1 cellular context compared by ENCODE assay signal in genomic region chr16:67278773-67279295, GRCh38.
A peak's percentile ranks its signal among the peaks of the same experiment; 100 is the strongest.
TF ChIP-seq lines count a peak whose summit lies in the region.

No MANE protein-coding gene starts in this region.

TF ChIP-seq in HepG2, 621 proteins besides CTCF, POLR2A, EP300 and RAD21 (continued from another document and continues in another):
- TF ChIP-seq, protein P1, sequence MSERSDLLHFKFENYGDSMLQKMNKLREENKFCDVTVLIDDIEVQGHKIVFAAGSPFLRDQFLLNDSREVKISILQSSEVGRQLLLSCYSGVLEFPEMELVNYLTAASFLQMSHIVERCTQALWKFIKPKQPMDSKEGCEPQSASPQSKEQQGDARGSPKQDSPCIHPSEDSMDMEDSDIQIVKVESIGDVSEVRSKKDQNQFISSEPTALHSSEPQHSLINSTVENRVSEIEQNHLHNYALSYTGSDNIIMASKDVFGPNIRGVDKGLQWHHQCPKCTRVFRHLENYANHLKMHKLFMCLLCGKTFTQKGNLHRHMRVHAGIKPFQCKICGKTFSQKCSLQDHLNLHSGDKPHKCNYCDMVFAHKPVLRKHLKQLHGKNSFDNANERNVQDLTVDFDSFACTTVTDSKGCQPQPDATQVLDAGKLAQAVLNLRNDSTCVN (CRISPR knock-in tag; IDR thresholded peaks at IDR 0.05; ENCODE audit: borderline replicate concordance), result no peak
- TF ChIP-seq NPAS2 (CRISPR knock-in tag; IDR thresholded peaks at IDR 0.05; ENCODE audit: borderline replicate concordance) (no peak), JUNB (CRISPR knock-in tag; IDR thresholded peaks at IDR 0.05; ENCODE audit: borderline replicate concordance) (no peak), ZKSCAN8 (CRISPR knock-in tag; IDR thresholded peaks at IDR 0.05; ENCODE audit: borderline replicate concordance) (no peak), TFDP2 (CRISPR knock-in tag; IDR thresholded peaks at IDR 0.05) (peak; percentile 4), ZNF484 (CRISPR knock-in tag; IDR thresholded peaks at IDR 0.05; ENCODE audit: borderline replicate concordance, low read depth) (no peak), ZNF33B (CRISPR knock-in tag; IDR thresholded peaks at IDR 0.05) (0 out of 2 replicates have a peak, but pooled peaks have one; percentile 38), RXRB (CRISPR knock-in tag; IDR thresholded peaks at IDR 0.05; ENCODE audit: borderline replicate concordance) (no peak), PCBP1 (IDR thresholded peaks at IDR 0.05; ENCODE audit: borderline replicate concordance, low read depth, low read length) (peak; percentile 50; the same call in 1 of the 2 replicates), KDM1A (CRISPR knock-in tag; IDR thresholded peaks at IDR 0.05) (no peak), REXO4 (CRISPR knock-in tag; IDR thresholded peaks at IDR 0.05; ENCODE audit: borderline replicate concordance) (no peak), PLRG1 (conservative IDR thresholded peaks at IDR 0.05) (no peak), REST (IDR thresholded peaks at IDR 0.05; ENCODE audit: borderline replicate concordance in 1 of 2, low read depth in 1 of 2, low read length in 2 of 2) (no peak), MAZ (IDR thresholded peaks at IDR 0.05; ENCODE audit: borderline replicate concordance, low read depth, low read length) (no peak), MAZ (CRISPR knock-in tag; IDR thresholded peaks at IDR 0.05; ENCODE audit: low read depth) (no peak), MAFF (IDR thresholded peaks at IDR 0.05; ENCODE audit: low read depth, low read length) (no peak), TCF12 (IDR thresholded peaks at IDR 0.05) (no peak), TCF12 (CRISPR knock-in tag; IDR thresholded peaks at IDR 0.05) (no peak), SETDB1 (CRISPR knock-in tag; IDR thresholded peaks at IDR 0.05; ENCODE audit: borderline replicate concordance) (no peak), KLF9 (CRISPR knock-in tag; IDR thresholded peaks at IDR 0.05; ENCODE audit: low read depth) (no peak), GTF2F1 (IDR thresholded peaks at IDR 0.05; ENCODE audit: low read length) (no peak), ZSCAN25 (CRISPR knock-in tag; IDR thresholded peaks at IDR 0.05) (no peak; the same call in 1 of the 2 replicates), KDM5A (IDR thresholded peaks at IDR 0.05; ENCODE audit: borderline replicate concordance, low read length) (no peak), SMARCE1 (IDR thresholded peaks at IDR 0.05; ENCODE audit: borderline replicate concordance) (no peak), TOE1 (CRISPR knock-in tag; IDR thresholded peaks at IDR 0.05) (no peak), ZNF550 (CRISPR knock-in tag; IDR thresholded peaks at IDR 0.05; ENCODE audit: borderline replicate concordance) (no peak), ZNF430 (CRISPR knock-in tag; IDR thresholded peaks at IDR 0.05) (no peak), ZNF816 (CRISPR knock-in tag; IDR thresholded peaks at IDR 0.05; ENCODE audit: borderline replicate concordance) (peak; percentile 76; the same call in 1 of the 2 replicates), ZMAT5 (CRISPR knock-in tag; IDR thresholded peaks at IDR 0.05; ENCODE audit: borderline replicate concordance, low read depth) (no peak), ZNF761 (CRISPR knock-in tag; conservative IDR thresholded peaks at IDR 0.05) (no peak; the same call in 1 of the 2 replicates), NRL (CRISPR knock-in tag; IDR thresholded peaks at IDR 0.05; ENCODE audit: borderline replicate concordance) (peak; percentile 38; the same call in 1 of the 2 replicates), CHD2 (IDR thresholded peaks at IDR 0.05; ENCODE audit: low read depth, low read length) (no peak), DMAP1 (CRISPR knock-in tag; IDR thresholded peaks at IDR 0.05) (peak; percentile 77), TARDBP (CRISPR knock-in tag; IDR thresholded peaks at IDR 0.05) (no peak; the same call in 1 of the 2 replicates), ARID2 (CRISPR knock-in tag; IDR thresholded peaks at IDR 0.05; ENCODE audit: borderline replicate concordance) (no peak), KDM3A (CRISPR knock-in tag; IDR thresholded peaks at IDR 0.05; ENCODE audit: low read depth) (peak; percentile 40; the same call in 1 of the 2 replicates), HNRNPH1 (optimal IDR thresholded peaks at IDR 0.05; ENCODE audit: low read depth, low read length) (no peak), CBX2 (IDR thresholded peaks at IDR 0.05; ENCODE audit: low read depth, low read length) (no peak), CBX2 (CRISPR knock-in tag; IDR thresholded peaks at IDR 0.05; ENCODE audit: low read depth) (no peak), SMAD1 (CRISPR knock-in tag; IDR thresholded peaks at IDR 0.05; ENCODE audit: borderline replicate concordance, low read depth) (0 out of 2 replicates have a peak, but pooled peaks have one; percentile 33), MED13 (CRISPR knock-in tag; IDR thresholded peaks at IDR 0.05) (peak; percentile 39; the same call in 1 of the 2 replicates), ZNF598 (CRISPR knock-in tag; IDR thresholded peaks at IDR 0.05; ENCODE audit: borderline replicate concordance) (no peak), ZZZ3 (CRISPR knock-in tag; IDR thresholded peaks at IDR 0.05; ENCODE audit: borderline replicate concordance) (no peak), MTA3 (CRISPR knock-in tag; IDR thresholded peaks at IDR 0.05) (no peak), RFXANK (CRISPR knock-in tag; IDR thresholded peaks at IDR 0.05) (no peak; the same call in 1 of the 2 replicates), HNRNPK (IDR thresholded peaks at IDR 0.05; ENCODE audit: low read depth, low read length, poor library complexity, severe bottlenecking) (no peak), NFE2L2 (IDR thresholded peaks at IDR 0.05; ENCODE audit: low read length) (no peak)
- TF ChIP-seq, protein P2, sequence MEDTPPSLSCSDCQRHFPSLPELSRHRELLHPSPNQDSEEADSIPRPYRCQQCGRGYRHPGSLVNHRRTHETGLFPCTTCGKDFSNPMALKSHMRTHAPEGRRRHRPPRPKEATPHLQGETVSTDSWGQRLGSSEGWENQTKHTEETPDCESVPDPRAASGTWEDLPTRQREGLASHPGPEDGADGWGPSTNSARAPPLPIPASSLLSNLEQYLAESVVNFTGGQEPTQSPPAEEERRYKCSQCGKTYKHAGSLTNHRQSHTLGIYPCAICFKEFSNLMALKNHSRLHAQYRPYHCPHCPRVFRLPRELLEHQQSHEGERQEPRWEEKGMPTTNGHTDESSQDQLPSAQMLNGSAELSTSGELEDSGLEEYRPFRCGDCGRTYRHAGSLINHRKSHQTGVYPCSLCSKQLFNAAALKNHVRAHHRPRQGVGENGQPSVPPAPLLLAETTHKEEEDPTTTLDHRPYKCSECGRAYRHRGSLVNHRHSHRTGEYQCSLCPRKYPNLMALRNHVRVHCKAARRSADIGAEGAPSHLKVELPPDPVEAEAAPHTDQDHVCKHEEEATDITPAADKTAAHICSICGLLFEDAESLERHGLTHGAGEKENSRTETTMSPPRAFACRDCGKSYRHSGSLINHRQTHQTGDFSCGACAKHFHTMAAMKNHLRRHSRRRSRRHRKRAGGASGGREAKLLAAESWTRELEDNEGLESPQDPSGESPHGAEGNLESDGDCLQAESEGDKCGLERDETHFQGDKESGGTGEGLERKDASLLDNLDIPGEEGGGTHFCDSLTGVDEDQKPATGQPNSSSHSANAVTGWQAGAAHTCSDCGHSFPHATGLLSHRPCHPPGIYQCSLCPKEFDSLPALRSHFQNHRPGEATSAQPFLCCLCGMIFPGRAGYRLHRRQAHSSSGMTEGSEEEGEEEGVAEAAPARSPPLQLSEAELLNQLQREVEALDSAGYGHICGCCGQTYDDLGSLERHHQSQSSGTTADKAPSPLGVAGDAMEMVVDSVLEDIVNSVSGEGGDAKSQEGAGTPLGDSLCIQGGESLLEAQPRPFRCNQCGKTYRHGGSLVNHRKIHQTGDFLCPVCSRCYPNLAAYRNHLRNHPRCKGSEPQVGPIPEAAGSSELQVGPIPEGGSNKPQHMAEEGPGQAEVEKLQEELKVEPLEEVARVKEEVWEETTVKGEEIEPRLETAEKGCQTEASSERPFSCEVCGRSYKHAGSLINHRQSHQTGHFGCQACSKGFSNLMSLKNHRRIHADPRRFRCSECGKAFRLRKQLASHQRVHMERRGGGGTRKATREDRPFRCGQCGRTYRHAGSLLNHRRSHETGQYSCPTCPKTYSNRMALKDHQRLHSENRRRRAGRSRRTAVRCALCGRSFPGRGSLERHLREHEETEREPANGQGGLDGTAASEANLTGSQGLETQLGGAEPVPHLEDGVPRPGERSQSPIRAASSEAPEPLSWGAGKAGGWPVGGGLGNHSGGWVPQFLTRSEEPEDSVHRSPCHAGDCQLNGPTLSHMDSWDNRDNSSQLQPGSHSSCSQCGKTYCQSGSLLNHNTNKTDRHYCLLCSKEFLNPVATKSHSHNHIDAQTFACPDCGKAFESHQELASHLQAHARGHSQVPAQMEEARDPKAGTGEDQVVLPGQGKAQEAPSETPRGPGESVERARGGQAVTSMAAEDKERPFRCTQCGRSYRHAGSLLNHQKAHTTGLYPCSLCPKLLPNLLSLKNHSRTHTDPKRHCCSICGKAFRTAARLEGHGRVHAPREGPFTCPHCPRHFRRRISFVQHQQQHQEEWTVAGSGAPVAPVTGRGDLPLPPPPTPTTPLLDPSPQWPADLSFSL (CRISPR knock-in tag; IDR thresholded peaks at IDR 0.05), result no peak
- TF ChIP-seq, protein P3, sequence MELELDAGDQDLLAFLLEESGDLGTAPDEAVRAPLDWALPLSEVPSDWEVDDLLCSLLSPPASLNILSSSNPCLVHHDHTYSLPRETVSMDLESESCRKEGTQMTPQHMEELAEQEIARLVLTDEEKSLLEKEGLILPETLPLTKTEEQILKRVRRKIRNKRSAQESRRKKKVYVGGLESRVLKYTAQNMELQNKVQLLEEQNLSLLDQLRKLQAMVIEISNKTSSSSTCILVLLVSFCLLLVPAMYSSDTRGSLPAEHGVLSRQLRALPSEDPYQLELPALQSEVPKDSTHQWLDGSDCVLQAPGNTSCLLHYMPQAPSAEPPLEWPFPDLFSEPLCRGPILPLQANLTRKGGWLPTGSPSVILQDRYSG (CRISPR knock-in tag; IDR thresholded peaks at IDR 0.05), result peak; percentile 18; the same call in 1 of the 2 replicates
- TF ChIP-seq, protein P4, sequence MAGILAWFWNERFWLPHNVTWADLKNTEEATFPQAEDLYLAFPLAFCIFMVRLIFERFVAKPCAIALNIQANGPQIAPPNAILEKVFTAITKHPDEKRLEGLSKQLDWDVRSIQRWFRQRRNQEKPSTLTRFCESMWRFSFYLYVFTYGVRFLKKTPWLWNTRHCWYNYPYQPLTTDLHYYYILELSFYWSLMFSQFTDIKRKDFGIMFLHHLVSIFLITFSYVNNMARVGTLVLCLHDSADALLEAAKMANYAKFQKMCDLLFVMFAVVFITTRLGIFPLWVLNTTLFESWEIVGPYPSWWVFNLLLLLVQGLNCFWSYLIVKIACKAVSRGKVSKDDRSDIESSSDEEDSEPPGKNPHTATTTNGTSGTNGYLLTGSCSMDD (CRISPR knock-in tag; IDR thresholded peaks at IDR 0.05), result peak; percentile 61; the same call in 1 of the 2 replicates
- TF ChIP-seq, protein P5, sequence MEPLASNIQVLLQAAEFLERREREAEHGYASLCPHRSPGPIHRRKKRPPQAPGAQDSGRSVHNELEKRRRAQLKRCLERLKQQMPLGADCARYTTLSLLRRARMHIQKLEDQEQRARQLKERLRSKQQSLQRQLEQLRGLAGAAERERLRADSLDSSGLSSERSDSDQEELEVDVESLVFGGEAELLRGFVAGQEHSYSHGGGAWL (CRISPR knock-in tag; IDR thresholded peaks at IDR 0.05), result no peak; the same call in 1 of the 2 replicates
- TF ChIP-seq, protein P6, sequence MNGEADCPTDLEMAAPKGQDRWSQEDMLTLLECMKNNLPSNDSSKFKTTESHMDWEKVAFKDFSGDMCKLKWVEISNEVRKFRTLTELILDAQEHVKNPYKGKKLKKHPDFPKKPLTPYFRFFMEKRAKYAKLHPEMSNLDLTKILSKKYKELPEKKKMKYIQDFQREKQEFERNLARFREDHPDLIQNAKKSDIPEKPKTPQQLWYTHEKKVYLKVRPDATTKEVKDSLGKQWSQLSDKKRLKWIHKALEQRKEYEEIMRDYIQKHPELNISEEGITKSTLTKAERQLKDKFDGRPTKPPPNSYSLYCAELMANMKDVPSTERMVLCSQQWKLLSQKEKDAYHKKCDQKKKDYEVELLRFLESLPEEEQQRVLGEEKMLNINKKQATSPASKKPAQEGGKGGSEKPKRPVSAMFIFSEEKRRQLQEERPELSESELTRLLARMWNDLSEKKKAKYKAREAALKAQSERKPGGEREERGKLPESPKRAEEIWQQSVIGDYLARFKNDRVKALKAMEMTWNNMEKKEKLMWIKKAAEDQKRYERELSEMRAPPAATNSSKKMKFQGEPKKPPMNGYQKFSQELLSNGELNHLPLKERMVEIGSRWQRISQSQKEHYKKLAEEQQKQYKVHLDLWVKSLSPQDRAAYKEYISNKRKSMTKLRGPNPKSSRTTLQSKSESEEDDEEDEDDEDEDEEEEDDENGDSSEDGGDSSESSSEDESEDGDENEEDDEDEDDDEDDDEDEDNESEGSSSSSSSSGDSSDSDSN (CRISPR knock-in tag; IDR thresholded peaks at IDR 0.05), result no peak; the same call in none of the 2 replicates
